In the genomic region with DNA sequence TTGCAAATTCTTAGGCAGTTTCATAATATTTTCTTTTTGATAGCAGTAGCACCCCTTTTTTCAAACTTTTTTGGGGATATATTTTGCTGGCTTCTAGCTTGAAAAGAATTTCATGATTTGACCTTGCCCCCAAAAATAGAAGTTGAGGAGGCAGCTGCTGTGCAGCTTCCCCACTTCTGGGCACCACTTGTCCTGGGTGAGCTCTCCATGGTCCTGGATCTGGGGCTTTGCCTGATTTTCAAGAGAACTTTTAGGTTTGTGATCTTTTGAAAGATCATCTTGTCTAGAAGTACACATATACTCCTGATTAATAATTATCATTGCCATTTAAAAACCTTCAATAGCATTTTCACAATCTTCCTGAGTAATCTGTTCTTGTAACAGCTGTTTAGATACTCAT, we compare ENCODE assay signal across 18 cellular contexts.
DNase-seq lines count a peak whose midpoint lies in the region; ATAC-seq, FAIRE-seq and TF ChIP-seq lines count a peak whose summit lies in the region.
"Had no signal": no experiment of that assay in that cellular context is flagged by ENCODE, and none has a peak within 500 bp of the region (broad histone marks: within the 10 kb centered on the region; RNA-seq: fewer than 3 reads in every experiment).

No MANE protein-coding gene starts in this region.

- TF ChIP-seq EP300 in K562 (IDR thresholded peaks at IDR 0.05; ENCODE audit: low read length): no peak

- no peaks in the 10 kb centered on the region for H3K36me3 ChIP-seq in K562 (ENCODE audit: control insufficient read depth, insufficient read depth, low read length)
- H3K36me3 ChIP-seq: BLaER1 treated with 17β-estradiol and CSF1 and Interleukin-3, amounts not matched to agents 10 nM and 100 nM; stomach had no signal

- H3K9ac ChIP-seq in K562 (ENCODE audit: insufficient read depth in 1 of 2, low read depth in 2 of 2, low read length in 2 of 2): no peak overlapping the region
- H3K9ac ChIP-seq: BLaER1 treated with 17β-estradiol and CSF1 and Interleukin-3, amounts not matched to agents 10 nM and 100 nM; parathyroid adenoma had no signal

- no peak for TF ChIP-seq RAD21 in K562 (CRISPR knock-in tag; conservative IDR thresholded peaks at IDR 0.05 in 1 of 2, IDR thresholded peaks at IDR 0.05 in 1 of 2)

- ATAC-seq in K562: no peak
- no peak for ATAC-seq in HG03039 (IDR thresholded peaks at IDR 0.05; ENCODE audit: unreplicated experiment)
- ATAC-seq: T-cell had no signal

- no peak overlapping the region for H3K27ac ChIP-seq in K562 (ENCODE audit: extremely low read depth, low read depth, low read length)
- H3K27ac ChIP-seq: BLaER1 treated with 17β-estradiol and CSF1 and Interleukin-3, amounts not matched to agents 10 nM and 100 nM; parathyroid adenoma; stomach had no signal

- TF ChIP-seq CTCF in K562 (IDR thresholded peaks at IDR 0.05 in 2 of 3, conservative IDR thresholded peaks at IDR 0.05 in 1 of 3; ENCODE audit: insufficient read depth in 2 of 3, low read depth in 1 of 3, low read length in 3 of 3): no peak

- in situ Hi-C loops in K562 (cut with MboI): no loop called here

- no peak for TF ChIP-seq POLR2A in K562 (conservative IDR thresholded peaks at IDR 0.05)

- no peaks in the 10 kb centered on the region for H3K9me3 ChIP-seq in K562 (replicated peaks; ENCODE audit: control insufficient read depth, insufficient read depth, low read depth, low read length)
- H3K9me3 ChIP-seq: BLaER1 treated with 17β-estradiol and CSF1 and Interleukin-3, amounts not matched to agents 10 nM and 100 nM; stomach had no signal

- H2AFZ ChIP-seq in K562 (ENCODE audit: low read depth, low read length): no peak overlapping the region
- H2AFZ ChIP-seq: parathyroid adenoma had no signal

- H3K4me2 ChIP-seq in K562 (ENCODE audit: insufficient read depth, low read length): no peak overlapping the region
- H3K4me2 ChIP-seq: BLaER1 treated with 17β-estradiol and CSF1 and Interleukin-3, amounts not matched to agents 10 nM and 100 nM had no signal

- H3K79me2 ChIP-seq in K562 (ENCODE audit: control insufficient read depth, insufficient read depth, low read length): no peaks in the 10 kb centered on the region
- H3K79me2 ChIP-seq: parathyroid adenoma had no signal

- POLR2A ChIA-PET in K562 (lab: Yijun Ruan, JAX): interaction anchor here (0.6 to 0.9 kb wide), 2 partner anchors 24 to 42 kb away, joined by 3 read pairs; no protein-coding TSS in a partner anchor

- CTCF ChIA-PET in K562 (lab: Yijun Ruan, JAX; ENCODE audit: low intra/inter-chr PET ratio): no interaction called here

- no peaks in the 10 kb centered on the region for H3K4me1 ChIP-seq in K562 (replicated peaks in 1 of 2; ENCODE audit: control insufficient read depth in 2 of 2, insufficient read depth in 2 of 2, low read length in 2 of 2)
- H3K4me1 ChIP-seq: BLaER1 treated with 17β-estradiol and CSF1 and Interleukin-3, amounts not matched to agents 10 nM and 100 nM; parathyroid adenoma; stomach had no signal

- H3K4me3 ChIP-seq in K562: no peak overlapping the region
- H3K4me3 ChIP-seq: BLaER1 treated with 17β-estradiol and CSF1 and Interleukin-3, amounts not matched to agents 10 nM and 100 nM; lung; stomach had no signal

- no TSS peak for BruUV-seq in K562 (replicated peaks; lab: Mats Ljungman, UMichigan)

- DNase-seq in Daoy (ENCODE audit: low read depth) (peak; percentile 20), M059J (ENCODE audit: low read depth) (peak; percentile 5), K562 (ENCODE audit: extremely low read depth in 1 of 4, low spot score in 3 of 4) (peak in 2 of 4 experiments; percentile 2 to 3), left kidney (ENCODE audit: low read depth, low spot score) (peak; percentile 77), putamen (ENCODE audit: low spot score) (no peak), SHP77 (lab: John Stamatoyannopoulos, UW) (no peak)
- DNase-seq in activated T-cell treated with anti-CD3 and anti-CD28 coated beads, Interleukin-2, amount 50 U/mL, for 1 hour: no peak
- DNase-seq: activated CD4-positive, alpha-beta T cell treated with anti-CD3 and anti-CD28 coated beads, Interleukin-2, amount 50 U/mL, for 4 hours; activated gamma-delta T cell treated with Interleukin-2 at 50 U/mL for 16 hours; NCI-H1694 treated with DMSO at 0.1 percent for 48 hours; stimulated activated CD4-positive, alpha-beta T cell treated with anti-CD3 and anti-CD28 coated beads, Interleukin-1b, Interleukin-23, amount 100 ng/mL, for 48 hours; stomach; T-cell had no signal

- intact Hi-C loops in K562 (cut with micrococcal nuclease): no loop called here

- H3K9me1 ChIP-seq in K562 (ENCODE audit: control insufficient read depth, insufficient read depth, low read length): no peaks in the 10 kb centered on the region

- FAIRE-seq in K562 (lab: Jason Lieb, UNC): no peak
- FAIRE-seq: colon had no signal

- H4K20me1 ChIP-seq in K562 (replicated peaks; ENCODE audit: control insufficient read depth, insufficient read depth, low read length): no peaks in the 10 kb centered on the region
- H4K20me1 ChIP-seq: BLaER1 treated with 17β-estradiol and CSF1 and Interleukin-3, amounts not matched to agents 10 nM and 100 nM had no signal

- H3K27me3 ChIP-seq in K562 (ENCODE audit: control insufficient read depth in 2 of 2, insufficient read depth in 2 of 2, low read length in 2 of 2): no peaks in the 10 kb centered on the region
- H3K27me3 ChIP-seq: BLaER1 treated with 17β-estradiol and CSF1 and Interleukin-3, amounts not matched to agents 10 nM and 100 nM; stomach had no signal

TF ChIP-seq in K562, 482 proteins besides CTCF, POLR2A, EP300 and RAD21:
- TF ChIP-seq, protein P1, sequence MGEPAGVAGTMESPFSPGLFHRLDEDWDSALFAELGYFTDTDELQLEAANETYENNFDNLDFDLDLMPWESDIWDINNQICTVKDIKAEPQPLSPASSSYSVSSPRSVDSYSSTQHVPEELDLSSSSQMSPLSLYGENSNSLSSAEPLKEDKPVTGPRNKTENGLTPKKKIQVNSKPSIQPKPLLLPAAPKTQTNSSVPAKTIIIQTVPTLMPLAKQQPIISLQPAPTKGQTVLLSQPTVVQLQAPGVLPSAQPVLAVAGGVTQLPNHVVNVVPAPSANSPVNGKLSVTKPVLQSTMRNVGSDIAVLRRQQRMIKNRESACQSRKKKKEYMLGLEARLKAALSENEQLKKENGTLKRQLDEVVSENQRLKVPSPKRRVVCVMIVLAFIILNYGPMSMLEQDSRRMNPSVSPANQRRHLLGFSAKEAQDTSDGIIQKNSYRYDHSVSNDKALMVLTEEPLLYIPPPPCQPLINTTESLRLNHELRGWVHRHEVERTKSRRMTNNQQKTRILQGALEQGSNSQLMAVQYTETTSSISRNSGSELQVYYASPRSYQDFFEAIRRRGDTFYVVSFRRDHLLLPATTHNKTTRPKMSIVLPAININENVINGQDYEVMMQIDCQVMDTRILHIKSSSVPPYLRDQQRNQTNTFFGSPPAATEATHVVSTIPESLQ (CRISPR knock-in tag; IDR thresholded peaks at IDR 0.05): no peak
- peak; percentile 23; the same call in 1 of the 2 replicates for TF ChIP-seq EHMT2 (IDR thresholded peaks at IDR 0.05)
TF ChIP-seq in K562: peak in this region for 1.

Comparison
In these comparisons a context has a peak if more than half of its experiments do, and no peak if none do; other contexts are left out.
1. DNase-seq: peak in Daoy (single experiment), M059J (single experiment) and left kidney (single experiment); none in putamen (single experiment), activated T-cell treated with anti-CD3 and anti-CD28 coated beads, Interleukin-2, amount 50 U/mL, for 1 hour (single experiment) and SHP77 (0 of 2).